Comparison of ENCODE assay signal across 15 cellular contexts in genomic region chr6:120965814-120966213, GRCh38.
DNase-seq lines count a peak whose midpoint lies in the region; ATAC-seq, FAIRE-seq and TF ChIP-seq lines count a peak whose summit lies in the region.
"Had no signal": no experiment of that assay in that cellular context is flagged by ENCODE, and none has a peak within 500 bp of the region (broad histone marks: within the 10 kb centered on the region; RNA-seq: fewer than 3 reads in every experiment).

No MANE protein-coding gene starts in this region.

- CTCF ChIA-PET in HCT116 (lab: Charles Lee): no interaction called here
- CTCF ChIA-PET in GM12878 (lab: Yijun Ruan, JAX): no interaction called here

- in situ Hi-C loops in GM12878 (cut with MboI): no loop called here

- TF ChIP-seq POLR2A in HCT116 (IDR thresholded peaks at IDR 0.05; ENCODE audit: borderline replicate concordance, extremely low read depth, insufficient read depth, insufficient read length) (no peak), GM12878 (IDR thresholded peaks at IDR 0.05; ENCODE audit: low read depth, low read length) (no peak), ovary (IDR thresholded peaks at IDR 0.05) (no peak)

- WGBS in GM12878 (ENCODE audit: insufficient coverage, insufficient replicate concordance, low lambda C conversion rate, missing lambda C conversion rate): 10% methylated on average over 3 of the region's 3 CpGs
- 70 to 85% (median 72%) methylated on average over 3 of the region's 3 CpGs for WGBS in ovary, 3 donors

- H3K9me3 ChIP-seq in HCT116 (ENCODE audit: control insufficient read depth in 1 of 2, insufficient read depth in 1 of 2, low read depth in 1 of 2, low read length in 2 of 2): no peaks in the 10 kb centered on the region
- no peaks in the 10 kb centered on the region for H3K9me3 ChIP-seq in GM12878 (replicated peaks; ENCODE audit: control insufficient read depth, insufficient read depth, low read length)
- no peaks in the 10 kb centered on the region for H3K9me3 ChIP-seq in ovary

- intact Hi-C loops in HCT116 (cut with micrococcal nuclease) (no loop called here), GM12878 (cut with micrococcal nuclease; ENCODE audit: unreplicated experiment) (no loop called here), ovary (cut with DNase I) (no loop called here)

- BruUV-seq in HCT116 (replicated peaks; lab: Mats Ljungman, UMichigan) (no TSS peak), GM12878 (replicated peaks; lab: Mats Ljungman, UMichigan) (no TSS peak)

- H3K9ac ChIP-seq in HCT116 (ENCODE audit: low read length): no peak overlapping the region
- no peak overlapping the region for H3K9ac ChIP-seq in GM12878 (ENCODE audit: control insufficient read depth, insufficient read depth, low read length)

- ATAC-seq in GM18867 (IDR thresholded peaks at IDR 0.05; ENCODE audit: unreplicated experiment) (peak; percentile 56), HCT116 (0 out of 2 replicates have a peak, but pooled peaks have one; percentile 54), HG03342 (IDR thresholded peaks at IDR 0.05; ENCODE audit: unreplicated experiment) (peak; percentile 72), GM12878 (peak; percentile 90)
- ATAC-seq: HepG2 had no signal

- H3K4me3 ChIP-seq in HCT116 (replicated peaks in 1 of 2; ENCODE audit: low read depth in 1 of 2, low read length in 2 of 2): no peak overlapping the region
- H3K4me3 ChIP-seq in GM12878: no peak overlapping the region
- H3K4me3 ChIP-seq in ovary: no peak overlapping the region

- TF ChIP-seq RAD21 in HCT116 (IDR thresholded peaks at IDR 0.05; ENCODE audit: low read depth): no peak
- no peak for TF ChIP-seq RAD21 in GM12878 (IDR thresholded peaks at IDR 0.05; ENCODE audit: insufficient read depth, low read depth, low read length)

- no peak for FAIRE-seq in GM12878 (lab: Jason Lieb, UNC)
- FAIRE-seq: GM18507, H1, HepG2 had no signal

- TF ChIP-seq EP300 in GM12878 (IDR thresholded peaks at IDR 0.05; ENCODE audit: borderline replicate concordance in 1 of 2, control insufficient read depth in 1 of 2, low read depth in 2 of 2, low read length in 2 of 2) (no peak), ovary (IDR thresholded peaks at IDR 0.05) (no peak)

- no peaks in the 10 kb centered on the region for H3K79me2 ChIP-seq in HCT116 (ENCODE audit: insufficient read depth, low read length)
- H3K79me2 ChIP-seq in GM12878 (ENCODE audit: control insufficient read depth, insufficient read depth, low read length): no peaks in the 10 kb centered on the region

- H3K4me2 ChIP-seq in HCT116 (ENCODE audit: low read length) (peak overlapping the region; percentile 13; the same call in 1 of the 2 replicates), GM12878 (ENCODE audit: control insufficient read depth, insufficient read depth) (no peak overlapping the region)

- RAD21 ChIA-PET in HCT116 (lab: Charles Lee; ENCODE audit: low non-redundant PET in 1 of 2, low total read pairs in 2 of 2, uncharacterized antibody in 2 of 2, unreplicated experiment in 2 of 2): no interaction called here
- RAD21 ChIA-PET in GM12878 (lab: Charles Lee; ENCODE audit: unreplicated experiment): interaction anchor here (1.3 kb wide), 1 partner anchor 20 kb away, joined by 3 read pairs; no protein-coding TSS in a partner anchor

- H3K9me2 ChIP-seq in HCT116 (ENCODE audit: insufficient read depth): no peaks in the 10 kb centered on the region

- H3K36me3 ChIP-seq in HCT116 (ENCODE audit: control insufficient read depth in 1 of 2, insufficient read depth in 2 of 2, low read length in 2 of 2): no peaks in the 10 kb centered on the region
- H3K36me3 ChIP-seq in GM12878 (ENCODE audit: control insufficient read depth in 2 of 2, insufficient read depth in 2 of 2, low read length in 1 of 2): no peaks in the 10 kb centered on the region
- H3K36me3 ChIP-seq in ovary: no peaks in the 10 kb centered on the region

- H4K20me1 ChIP-seq in HCT116 (ENCODE audit: insufficient read depth) (no peaks in the 10 kb centered on the region), GM12878 (ENCODE audit: control insufficient read depth, insufficient read depth) (no peaks in the 10 kb centered on the region)

- H3K27me3 ChIP-seq in HCT116 (ENCODE audit: insufficient read depth, low read length) (no peaks in the 10 kb centered on the region), GM12878 (replicated peaks in 1 of 2; ENCODE audit: control insufficient read depth in 2 of 2, insufficient read depth in 2 of 2, low read length in 1 of 2) (no peaks in the 10 kb centered on the region), ovary (no peaks in the 10 kb centered on the region)

- no peak for TF ChIP-seq CTCF in HCT116 (IDR thresholded peaks at IDR 0.05 in 2 of 3, conservative IDR thresholded peaks at IDR 0.05 in 1 of 3; ENCODE audit: borderline replicate concordance in 1 of 3, insufficient read depth in 1 of 3, low read depth in 2 of 3, low read length in 2 of 3)
- TF ChIP-seq CTCF in GM12878 (IDR thresholded peaks at IDR 0.05 in 2 of 3, conservative IDR thresholded peaks at IDR 0.05 in 1 of 3; ENCODE audit: control insufficient read depth in 2 of 3, extremely low read depth in 1 of 3, insufficient read depth in 1 of 3, low read depth in 3 of 3, low read length in 3 of 3): no peak
- TF ChIP-seq CTCF in ovary (IDR thresholded peaks at IDR 0.05): no peak

- H3K4me1 ChIP-seq in HCT116 (ENCODE audit: control insufficient read depth in 1 of 2, insufficient read depth in 2 of 2, low read length in 2 of 2): peaks cover 0 to 8% of the 10 kb centered on the region in 2 experiments; a peak in 2 of 4 replicates
- H3K4me1 ChIP-seq in GM12878 (ENCODE audit: control insufficient read depth, insufficient read depth, low read length): no peaks in the 10 kb centered on the region
- no peaks in the 10 kb centered on the region for H3K4me1 ChIP-seq in ovary (ENCODE audit: insufficient read depth)

- no peak overlapping the region for H3K27ac ChIP-seq in HCT116 (ENCODE audit: low read depth, low read length)
- H3K27ac ChIP-seq in GM12878 (ENCODE audit: control insufficient read depth, insufficient read depth): no peak overlapping the region
- no peak overlapping the region for H3K27ac ChIP-seq in ovary

- H2AFZ ChIP-seq in HCT116 (ENCODE audit: low read depth, low read length, poor library complexity, severe bottlenecking): no peak overlapping the region
- H2AFZ ChIP-seq in GM12878 (ENCODE audit: control insufficient read depth, low read depth, low read length): no peak overlapping the region

- DNase-seq in HCT116 (ENCODE audit: low read depth, low spot score) (peak; percentile 1), GM12878 (ENCODE audit: low read depth, low spot score) (no peak), ovary (no peak), glomerular visceral epithelial cell (ENCODE audit: extremely low spot score) (no peak), globus pallidus (ENCODE audit: low spot score) (no peak), NCI-H526 treated with DMSO at 0.1 percent for 48 hours (lab: John Stamatoyannopoulos, UW) (no peak)
- DNase-seq: activated naive CD8-positive, alpha-beta T cell treated with anti-CD3 and anti-CD28 coated beads for 36 hours; NCI-H1436 treated with DMSO at 0.1 percent for 48 hours; NCI-H524; Right ventricle myocardium superior had no signal

- SMC1A ChIA-PET in GM12878 (lab: Charles Lee; ENCODE audit: uncharacterized antibody, unreplicated experiment): interaction anchor here (1.0 to 1.3 kb wide), 2 partner anchors 24 to 27 kb away, joined by 3 to 9 read pairs; no protein-coding TSS in a partner anchor

- POLR2A ChIA-PET in HCT116 (lab: Charles Lee): no interaction called here
- POLR2A ChIA-PET in GM12878 (lab: Charles Lee): no interaction called here

TF ChIP-seq in HCT116, 20 proteins besides CTCF, POLR2A, EP300 and RAD21 (continues in another document):
- TF ChIP-seq FOSL1 (IDR thresholded peaks at IDR 0.05; ENCODE audit: low read depth) (no peak; the same call in 1 of the 2 replicates), ZNF274 (IDR thresholded peaks at IDR 0.05; ENCODE audit: low read depth, low read length) (no peak), ELF1 (IDR thresholded peaks at IDR 0.05; ENCODE audit: borderline replicate concordance, low read depth) (no peak), YY1 (IDR thresholded peaks at IDR 0.05; ENCODE audit: extremely low read depth, insufficient replicate concordance, low read depth, low read length) (no peak)

TF ChIP-seq in GM12878, 131 proteins besides CTCF, POLR2A, EP300 and RAD21 (continues in another document):
- peak; percentile 26; the same call in 1 of the 2 replicates for TF ChIP-seq RUNX3 (IDR thresholded peaks at IDR 0.05; ENCODE audit: low read length)
- TF ChIP-seq NR2F1 (conservative IDR thresholded peaks at IDR 0.05): 0 out of 2 replicates have a peak, but pooled peaks have one; percentile 3
- peak; percentile 42; the same call in 1 of the 2 replicates for TF ChIP-seq PKNOX1 (IDR thresholded peaks at IDR 0.05)
- TF ChIP-seq DPF2 (IDR thresholded peaks at IDR 0.05): no peak
- TF ChIP-seq IKZF2 (IDR thresholded peaks at IDR 0.05): 0 out of 4 replicates have a peak, but pooled peaks of 1 of the 2 experiments have one; percentile 12
- TF ChIP-seq EZH2 (IDR thresholded peaks at IDR 0.05; ENCODE audit: borderline replicate concordance, control insufficient read depth, low read depth, low read length): no peak
- TF ChIP-seq JUNB (IDR thresholded peaks at IDR 0.05): peak; percentile 71
